ENCODE assay signal across 11 cellular contexts in genomic region chr1:108051625-108052382, GRCh38.
DNase-seq lines count a peak whose midpoint lies in the region; ATAC-seq and TF ChIP-seq lines count a peak whose summit lies in the region.
"Had no signal": no experiment of that assay in that cellular context is flagged by ENCODE, and none has a peak within 500 bp of the region (broad histone marks: within the 10 kb centered on the region; RNA-seq: fewer than 3 reads in every experiment).

No MANE protein-coding gene starts in this region.

- no peak overlapping the region for H3K4me3 Mint-ChIP-seq in effector memory CD8-positive, alpha-beta T cell
- H3K4me3 Mint-ChIP-seq: IgD-negative memory B cell had no signal

- no peaks in the 10 kb centered on the region for H3K79me2 ChIP-seq in hepatocyte

- no peaks in the 10 kb centered on the region for H3K9me2 ChIP-seq in hepatocyte (replicated peaks; ENCODE audit: insufficient read depth)

- H3K4me3 ChIP-seq in hepatocyte: no peak overlapping the region
- H3K4me3 ChIP-seq: lung had no signal

- peaks cover 8 to 17% of the 10 kb centered on the region in 2 donors for H3K4me1 Mint-ChIP-seq in effector memory CD8-positive, alpha-beta T cell (ENCODE audit: low read depth in 2 of 2)

- H2AFZ ChIP-seq in hepatocyte: no peak overlapping the region

- TF ChIP-seq CTCF in hepatocyte (IDR thresholded peaks at IDR 0.05; ENCODE audit: poor library complexity) (no peak), RWPE1 (conservative IDR thresholded peaks at IDR 0.05; ENCODE audit: low read depth) (no peak)

- H3K9me3 Mint-ChIP-seq in effector memory CD8-positive, alpha-beta T cell: no peaks in the 10 kb centered on the region
- H3K9me3 Mint-ChIP-seq: IgD-negative memory B cell had no signal

- no peaks in the 10 kb centered on the region for H4K20me1 ChIP-seq in hepatocyte (ENCODE audit: insufficient read depth, poor library complexity, severe bottlenecking)

- no peaks in the 10 kb centered on the region for H3K27me3 ChIP-seq in hepatocyte

- no peak for ATAC-seq in effector memory CD8-positive, alpha-beta T cell (replicated peaks)
- ATAC-seq in HG03442 (IDR thresholded peaks at IDR 0.05; ENCODE audit: unreplicated experiment): no peak

- WGBS in hepatocyte (ENCODE audit: low lambda C conversion rate, missing lambda C conversion rate): 44% methylated on average over 8 of the region's 8 CpGs

- H3K4me1 ChIP-seq in hepatocyte (ENCODE audit: insufficient read depth): peaks cover 19% of the 10 kb centered on the region

- no peaks in the 10 kb centered on the region for H3K36me3 Mint-ChIP-seq in effector memory CD8-positive, alpha-beta T cell (ENCODE audit: insufficient read depth)

- H3K9me3 ChIP-seq in hepatocyte (ENCODE audit: low read depth): no peaks in the 10 kb centered on the region

- POLR2A ChIA-PET in RWPE1 (lab: Yijun Ruan, JAX; ENCODE audit: low non-redundant PET): no interaction called here

- peaks cover 6 to 17% of the 10 kb centered on the region in 2 donors for H3K27me3 Mint-ChIP-seq in effector memory CD8-positive, alpha-beta T cell
- H3K27me3 Mint-ChIP-seq: IgD-negative memory B cell had no signal

- peak overlapping the region; percentile 55 for H3K4me2 ChIP-seq in hepatocyte

- H3K36me3 ChIP-seq in hepatocyte (replicated peaks; ENCODE audit: insufficient read depth, low read depth): no peaks in the 10 kb centered on the region

- CTCF ChIA-PET in RWPE1 (lab: Yijun Ruan, JAX): no interaction called here

- DNase-seq in DMS79 treated with DMSO at 0.1 percent for 48 hours (lab: John Stamatoyannopoulos, UW) (peak; percentile 74), NCI-H1417 (lab: John Stamatoyannopoulos, UW) (peak; percentile 5 to 91 (median 67)), hepatocyte (ENCODE audit: low spot score) (peak; percentile 37), renal cortical epithelial cell (ENCODE audit: low read depth) (peak; percentile 97), RWPE1 (ENCODE audit: low spot score) (no peak)
- DNase-seq in stimulated activated CD4-positive, alpha-beta T cell treated with anti-CD3 and anti-CD28 coated beads, Interleukin-4, amount 100 ng/mL, for 4 hours: no peak
- DNase-seq in effector memory CD8-positive, alpha-beta T cell: no peak
- DNase-seq: foreskin melanocyte had no signal

- H3K27ac ChIP-seq in hepatocyte: peak overlapping the region; percentile 44
- H3K27ac ChIP-seq in RWPE1: no peak overlapping the region

- no peak overlapping the region for H3K27ac Mint-ChIP-seq in effector memory CD8-positive, alpha-beta T cell
- H3K27ac Mint-ChIP-seq: IgD-negative memory B cell had no signal

Comparison
In these comparisons a context has a peak if more than half of its experiments do, and no peak if none do; other contexts are left out.
1. DNase-seq: peak in DMS79 treated with DMSO at 0.1 percent for 48 hours (single experiment), NCI-H1417 (3 of 3), hepatocyte (single experiment) and renal cortical epithelial cell (single experiment); none in stimulated activated CD4-positive, alpha-beta T cell treated with anti-CD3 and anti-CD28 coated beads, Interleukin-4, amount 100 ng/mL, for 4 hours (0 of 2), effector memory CD8-positive, alpha-beta T cell (0 of 3) and RWPE1 (single experiment).